Comparison of ENCODE assay signal across 9 cellular contexts in genomic region chr21:44939532-44940115, GRCh38. TPM values are rescaled to one million over a fixed set of nuclear protein-coding genes. Genes with fewer than 3 reads are reported as not detected.
DNase-seq lines count a peak whose midpoint lies in the region; ATAC-seq, FAIRE-seq and TF ChIP-seq lines count a peak whose summit lies in the region.
"Had no signal": no experiment of that assay in that cellular context is flagged by ENCODE, and none has a peak within 500 bp of the region (broad histone marks: within the 10 kb centered on the region; RNA-seq: fewer than 3 reads in every experiment).

Gene SLX9 (plus strand): TSS chr21:44940029. CDS start chr21:44940058, 29 bp downstream.

- no peak within 1 kb of the TSS for H2BK15ac ChIP-seq in H1 (ENCODE audit: low read length)
- H2BK15ac ChIP-seq in mesendoderm (replicated peaks; ENCODE audit: low read depth), result no peak within 1 kb of the TSS

- FAIRE-seq in H1 (lab: Jason Lieb, UNC), result no peak
- FAIRE-seq: TTC549 had no signal

- peak within 1 kb of the TSS; percentile 93 for H3K56ac ChIP-seq in H1 (replicated peaks; ENCODE audit: insufficient read length, low read depth, low read length)
- peak within 1 kb of the TSS; percentile 98 for H3K56ac ChIP-seq in mesendoderm (ENCODE audit: low read length)

- no peak for TF ChIP-seq CTCF in H1 (IDR thresholded peaks at IDR 0.05; ENCODE audit: control extremely low read depth in 1 of 3, insufficient read depth in 1 of 3, low read depth in 1 of 3, low read length in 3 of 3)

- H3K4me3 ChIP-seq in H1 (ENCODE audit: extremely low read depth in 1 of 4, insufficient read depth in 2 of 4, low read depth in 3 of 4, low read length in 4 of 4) (peak within 1 kb of the TSS; percentile 78 to 98 (median 88)), mesendoderm (ENCODE audit: low read length) (peak within 1 kb of the TSS; percentile 85)

- H2BK20ac ChIP-seq in H1 (ENCODE audit: low read length), result no peak within 1 kb of the TSS

- peak within 1 kb of the TSS; percentile 88 for H3K4ac ChIP-seq in H1 (replicated peaks; ENCODE audit: insufficient read length, low read depth, low read length)
- peak within 1 kb of the TSS; percentile 5 for H3K4ac ChIP-seq in mesendoderm (ENCODE audit: low read depth, low read length)

- peak within 1 kb of the TSS; percentile 90; the same call in 1 of the 2 replicates for H2AFZ ChIP-seq in H1 (ENCODE audit: low read length)

- WGBS in H1 (ENCODE audit: extremely low coverage in 1 of 2, insufficient coverage in 1 of 2, insufficient read length in 1 of 2, insufficient replicate concordance in 2 of 2, low coverage in 1 of 2, low lambda C conversion rate in 2 of 2, missing lambda C conversion rate in 1 of 2), 2 experiments, result 8% methylated on average over 41 of the region's 69 CpGs; no CpG with 5 or more reads in 1 of the 2 experiments
- WGBS in mesendoderm (ENCODE audit: extremely low coverage, insufficient coverage, low lambda C conversion rate), result no CpG with 5 or more reads among the region's 69 CpGs

- H3K4me2 ChIP-seq in H1 (ENCODE audit: insufficient read depth in 1 of 2, low read depth in 2 of 2, low read length in 2 of 2), result peak within 1 kb of the TSS; percentile 80 to 87
- peak within 1 kb of the TSS; percentile 67 for H3K4me2 ChIP-seq in mesendoderm (ENCODE audit: low read length)

- H3K9ac ChIP-seq in H1 (replicated peaks in 1 of 4; ENCODE audit: extremely low read depth in 1 of 4, low read depth in 3 of 4, low read length in 3 of 4) (peak within 1 kb of the TSS; percentile 62 to 87 (median 78)), mesendoderm (ENCODE audit: low read length) (peak within 1 kb of the TSS; percentile 97)

- no peaks in the 10 kb centered on the region for H3K9me3 ChIP-seq in H1 (ENCODE audit: insufficient read depth in 2 of 2, low read depth in 1 of 2, low read length in 1 of 2)

- DNase-seq in Ammon's horn (ENCODE audit: low spot score) (peak; percentile 64), NOMO-1 treated with DMSO at 0.1 percent for 48 hours (lab: John Stamatoyannopoulos, UW; ENCODE audit: unreplicated experiment) (peak; percentile 58), H1 (ENCODE audit: low read depth in 1 of 2, low spot score in 2 of 2) (peak in 1 of 2 experiments; percentile 89), mesendoderm (peak; percentile 88)
- DNase-seq in activated CD8-positive, alpha-beta memory T cell treated with anti-CD3 and anti-CD28 coated beads for 4 hours (ENCODE audit: low read depth in 2 of 2), result peak; percentile 51 to 67
- peak; percentile 72 for DNase-seq in stimulated activated CD8-positive, alpha-beta memory T cell treated with anti-CD3 and anti-CD28 coated beads, Interleukin-12 subunit alpha, Interleukin-12 subunit beta, amount 100 ng/mL, for 4 hours (ENCODE audit: low read depth)

- CTCF ChIA-PET in H1 (lab: Charles Lee; ENCODE audit: partially characterized antibody), result interaction anchor here (1.0 to 2.4 kb wide), 2 partner anchors 10 to 135 kb away, joined by 3 to 10 read pairs; no protein-coding TSS in a partner anchor

- peak within 1 kb of the TSS; percentile 98 for H4K8ac ChIP-seq in H1 (ENCODE audit: extremely low read depth, insufficient read depth, low read length)
- H4K8ac ChIP-seq in mesendoderm (ENCODE audit: low read depth, low read length), result peak within 1 kb of the TSS; percentile 88

- peak within 1 kb of the TSS; percentile 94 for H4K5ac ChIP-seq in H1 (ENCODE audit: insufficient read length, low read depth, low read length)
- H4K5ac ChIP-seq in mesendoderm (ENCODE audit: low read length), result no peak within 1 kb of the TSS

- H4K20me1 ChIP-seq in H1 (replicated peaks in 1 of 2; ENCODE audit: control insufficient read depth in 1 of 2, insufficient read depth in 2 of 2, low read length in 2 of 2), result peaks cover 12 to 26% of the 10 kb centered on the region in 2 experiments

- H3K36me3 ChIP-seq in H1 (ENCODE audit: control insufficient read depth in 2 of 4, insufficient read depth in 4 of 4, low read length in 3 of 4) (peaks cover 6 to 15% (median 11%) of the 10 kb centered on the region in 4 experiments; a peak in 6 of 8 replicates), mesendoderm (ENCODE audit: control insufficient read depth, insufficient read depth, low read length) (peaks cover 6% of the 10 kb centered on the region)

- ATAC-seq in HG03521 (IDR thresholded peaks at IDR 0.05; ENCODE audit: unreplicated experiment), result peak; percentile 67

- H3K23ac ChIP-seq in H1 (ENCODE audit: insufficient read length) (no peak within 1 kb of the TSS), mesendoderm (ENCODE audit: low read length) (peak within 1 kb of the TSS; percentile 89)

- peak in 1 of 2 experiments; percentile 80; a peak in 1 of 3 replicates for TF ChIP-seq EP300 in H1 (IDR thresholded peaks at IDR 0.05; ENCODE audit: borderline replicate concordance in 1 of 2, low read depth in 2 of 2, low read length in 2 of 2)

- H3K23me2 ChIP-seq in H1 (ENCODE audit: low read depth, low read length), result no peaks in the 10 kb centered on the region

- H3K79me2 ChIP-seq in H1 (ENCODE audit: control insufficient read depth in 1 of 2, insufficient read depth in 2 of 2, low read length in 2 of 2), result peaks cover 30 to 46% of the 10 kb centered on the region in 2 experiments
- peaks cover 45% of the 10 kb centered on the region for H3K79me2 ChIP-seq in mesendoderm (ENCODE audit: control insufficient read depth, insufficient read depth, low read length)

- no peak within 1 kb of the TSS for H3K14ac ChIP-seq in H1 (ENCODE audit: insufficient read length)

- H3K18ac ChIP-seq in H1 (ENCODE audit: extremely low read depth, low read length) (peak within 1 kb of the TSS; percentile 98), mesendoderm (ENCODE audit: low read length) (peak within 1 kb of the TSS; percentile 82)

- H3K79me1 ChIP-seq in H1 (ENCODE audit: low read depth, low read length) (peaks cover 19% of the 10 kb centered on the region), mesendoderm (ENCODE audit: low read length) (peaks cover 24% of the 10 kb centered on the region)

- no peak within 1 kb of the TSS for H2AK5ac ChIP-seq in H1 (ENCODE audit: low read depth, low read length)
- H2AK5ac ChIP-seq in mesendoderm (ENCODE audit: low read length), result no peak within 1 kb of the TSS

- TF ChIP-seq RAD21 in H1 (IDR thresholded peaks at IDR 0.05 in 1 of 2, conservative IDR thresholded peaks at IDR 0.05 in 1 of 2; ENCODE audit: low read depth in 2 of 2, low read length in 2 of 2), result no peak; a peak in 1 of 4 replicates

- peak within 1 kb of the TSS; percentile 69 for H2BK120ac ChIP-seq in H1 (replicated peaks; ENCODE audit: low read depth, low read length)
- no peak within 1 kb of the TSS for H2BK120ac ChIP-seq in mesendoderm (ENCODE audit: low read depth, low read length)

- peaks cover 0 to 6% (median 3%) of the 10 kb centered on the region in 4 experiments; a peak in 4 of 7 replicates for H3K4me1 ChIP-seq in H1 (replicated peaks in 1 of 4; ENCODE audit: control insufficient read depth in 3 of 4, insufficient read depth in 4 of 4, low read length in 3 of 4)
- peaks cover 4% of the 10 kb centered on the region for H3K4me1 ChIP-seq in mesendoderm (ENCODE audit: control insufficient read depth, low read depth, low read length)

- 0 out of 2 replicates have a peak within 1 kb of the TSS, but pooled peaks have one; percentile 27 for H2BK12ac ChIP-seq in H1 (ENCODE audit: low read depth, low read length)

- POLR2A ChIA-PET in H1 (lab: Charles Lee; ENCODE audit: partially characterized antibody), result interaction anchor here (0.6 to 2.5 kb wide), 8 partner anchors 8 to 230 kb away, joined by 3 to 11 read pairs (median 3); no protein-coding TSS in a partner anchor

- H4K91ac ChIP-seq in H1 (replicated peaks; ENCODE audit: insufficient read length, low read length), result peak within 1 kb of the TSS; percentile 84

- peak within 1 kb of the TSS; percentile 61; the same call in 1 of the 2 replicates for H3K27ac ChIP-seq in H1 (ENCODE audit: low read depth, low read length)
- peak within 1 kb of the TSS; percentile 27 for H3K27ac ChIP-seq in mesendoderm (ENCODE audit: low read depth, low read length)

- no peak within 1 kb of the TSS; the same call in 1 of the 2 replicates for H2BK5ac ChIP-seq in H1 (ENCODE audit: low read depth, low read length)
- H2BK5ac ChIP-seq in mesendoderm (ENCODE audit: low read length), result no peak within 1 kb of the TSS

- TF ChIP-seq POLR2A in GM19099 (IDR thresholded peaks at IDR 0.05; ENCODE audit: extremely low read depth, insufficient read length, low read depth) (peak; percentile 83), H1 (IDR thresholded peaks at IDR 0.05; ENCODE audit: control extremely low read depth in 1 of 2, low read depth in 2 of 2, low read length in 2 of 2) (peak in 1 of 2 experiments; percentile 78; a peak in 2 of 3 replicates)

- H3K27me3 ChIP-seq in H1 (replicated peaks in 1 of 4; ENCODE audit: control insufficient read depth in 3 of 4, extremely low read depth in 1 of 4, insufficient read depth in 3 of 4, low read length in 3 of 4) (peaks cover 0 to 3% (median 1%) of the 10 kb centered on the region in 4 experiments; a peak in 4 of 7 replicates), mesendoderm (ENCODE audit: insufficient read depth, low read length, poor library complexity) (no peaks in the 10 kb centered on the region)

TF ChIP-seq in H1, 55 proteins besides CTCF, POLR2A, EP300 and RAD21 (continues in another document):
- TF ChIP-seq CEBPB (IDR thresholded peaks at IDR 0.05; ENCODE audit: low read depth, low read length) (no peak), TAF7 (optimal IDR thresholded peaks at IDR 0.05; ENCODE audit: borderline replicate concordance, low read depth, low read length) (peak; percentile 78), USF2 (IDR thresholded peaks at IDR 0.05; ENCODE audit: low read length) (no peak), TCF12 (IDR thresholded peaks at IDR 0.05; ENCODE audit: low read depth, low read length) (0 out of 2 replicates have a peak, but pooled peaks have one; percentile 29), BACH1 (IDR thresholded peaks at IDR 0.05; ENCODE audit: low read length) (peak; percentile 64)

RNA-seq across cellular contexts. Expression of gene SLX9, which starts in this region (rescaled TPM):
- total RNA-seq in H1 (2021; fragmentation: NEBNext Ultra II Directional; extraction: Animal tissue kit (Norgen Biotek cat#: 25700)), result 57.3 and 64.1 TPM in 2 replicates
- 17.7 and 34.6 TPM in 2 replicates for polyA plus RNA-seq in H1 (2011; rRNA removed)
- polyA plus RNA-seq in H1 (2011; cell fraction: cytosol; rRNA removed), result 43.7 TPM
- 28.5 TPM for polyA plus RNA-seq in H1 (2011; cell fraction: nucleus; rRNA removed)
- 20.8 to 42.4 TPM (median 39.1 TPM) in 4 replicates for polyA plus RNA-seq in H1 (2012, experiment 1 of 2)
- 28.1 TPM for polyA plus RNA-seq in H1 (2012, experiment 2 of 2)
- polyA plus RNA-seq in H1 (2013, experiment 1 of 2), result 28.3 TPM
- polyA plus RNA-seq in H1 (2013, experiment 2 of 2), result 30.5 TPM
- 5.9 and 6.3 TPM in 2 replicates for polyA minus RNA-seq in H1 (2011; rRNA and poly(A)+ RNA removed)
- polyA minus RNA-seq in H1 (2011; cell fraction: cytosol; rRNA and poly(A)+ RNA removed), result 28.0 TPM
- polyA minus RNA-seq in H1 (2011; cell fraction: nucleus; rRNA and poly(A)+ RNA removed), result 8.6 TPM
- 45.5 TPM for polyA plus RNA-seq in mesendoderm (2013, experiment 1 of 2)
- polyA plus RNA-seq in mesendoderm (2013, experiment 2 of 2), result 43.5 TPM
